1 cellular context compared by ENCODE assay signal in genomic region chr4:157776930-157777329, GRCh38.
TF ChIP-seq lines count a peak whose summit lies in the region.

No MANE protein-coding gene starts in this region.

TF ChIP-seq in liver, 16 proteins besides CTCF, POLR2A, EP300 and RAD21 (continued from another document):
- TF ChIP-seq GABPA (IDR thresholded peaks at IDR 0.05 in 1 of 2, conservative IDR thresholded peaks at IDR 0.05 in 1 of 2) (no peak), JUND (IDR thresholded peaks at IDR 0.05) (peak in 1 of 2 donors; percentile 16), TAF1 (conservative IDR thresholded peaks at IDR 0.05) (no peak)
